In genomic region chr3:101243285-101244211, GRCh38 we compare ENCODE assay signal across 28 cellular contexts.
DNase-seq lines count a peak whose midpoint lies in the region; ATAC-seq, FAIRE-seq and TF ChIP-seq lines count a peak whose summit lies in the region.
"Had no signal": no experiment of that assay in that cellular context is flagged by ENCODE, and none has a peak within 500 bp of the region (broad histone marks: within the 10 kb centered on the region; RNA-seq: fewer than 3 reads in every experiment).

No MANE protein-coding gene starts in this region.

- intact Hi-C loops in left ventricle myocardium superior (cut with micrococcal nuclease) (no loop called here), K562 (cut with micrococcal nuclease) (no loop called here)

- H3K79me2 ChIP-seq in K562 (ENCODE audit: control insufficient read depth, insufficient read depth, low read length): no peaks in the 10 kb centered on the region

- no peak overlapping the region for H3K9ac ChIP-seq in K562 (ENCODE audit: insufficient read depth in 1 of 2, low read depth in 2 of 2, low read length in 2 of 2)

- TF ChIP-seq RAD21 in K562 (CRISPR knock-in tag; conservative IDR thresholded peaks at IDR 0.05 in 1 of 2, IDR thresholded peaks at IDR 0.05 in 1 of 2): no peak

- CTCF ChIA-PET in K562 (lab: Yijun Ruan, JAX; ENCODE audit: low intra/inter-chr PET ratio): no interaction called here

- DNase-seq in left ventricle myocardium superior (no peak), right atrium auricular region (ENCODE audit: low spot score) (no peak), HS-5 (ENCODE audit: low read depth) (peak; percentile 50), K562 (ENCODE audit: extremely low read depth in 1 of 4, low spot score in 3 of 4) (no peak), SKM-1 treated with dmso at 0.1 percent for 144 hours (lab: John Stamatoyannopoulos, UW; ENCODE audit: unreplicated experiment) (no peak)
- DNase-seq in stimulated activated naive CD8-positive, alpha-beta T cell treated with anti-CD3 and anti-CD28 coated beads, Interleukin-15, amount 100 ng/mL, for 72 hours: peak in 1 of 2 donors; percentile 25
- no peak for DNase-seq in activated CD8-positive, alpha-beta memory T cell treated with anti-CD3 and anti-CD28 coated beads, Interleukin-2, amount 50 U/mL, for 48 hours
- DNase-seq: activated CD8-positive, alpha-beta memory T cell treated with anti-CD3 and anti-CD28 coated beads, Interleukin-2, amount 50 U/mL, for 4 hours; activated naive CD4-positive, alpha-beta T cell treated with anti-CD3 and anti-CD28 coated beads, Interleukin-2, amount 10 ng/mL, durations not matched to agents 7 days and 5 days; AML-193; CD8-positive, alpha-beta memory T cell; cerebellar nuclear complex; NCI-H1092; NCI-H2029 treated with DMSO at 0.1 percent for 48 hours; NCI-H510A; posterior cingulate gyrus; small intestine; stimulated activated CD4-positive, alpha-beta T cell treated with anti-CD3 and anti-CD28 coated beads, Interleukin-4, amount 100 ng/mL, for 1 hour had no signal

- ATAC-seq in left ventricle myocardium superior: peak; percentile 60
- ATAC-seq in K562: no peak
- peak; percentile 88 for ATAC-seq in stimulated activated naive CD8-positive, alpha-beta T cell treated with anti-CD3 and anti-CD28 coated beads, Interleukin-15, amount 100 ng/mL, for 72 hours
- ATAC-seq in HG03039 (IDR thresholded peaks at IDR 0.05; ENCODE audit: unreplicated experiment): no peak
- ATAC-seq: activated CD4-positive, CD25-positive, alpha-beta regulatory T cell treated with anti-CD3 and anti-CD28 coated beads, Interleukin-2, amount 50 U/mL, for 24 hours; left lobe of liver had no signal

- TF ChIP-seq CTCF in right atrium auricular region (IDR thresholded peaks at IDR 0.05): no peak
- TF ChIP-seq CTCF in K562 (IDR thresholded peaks at IDR 0.05 in 2 of 3, conservative IDR thresholded peaks at IDR 0.05 in 1 of 3; ENCODE audit: insufficient read depth in 2 of 3, low read depth in 1 of 3, low read length in 3 of 3): no peak

- H3K27me3 ChIP-seq in right atrium auricular region (no peaks in the 10 kb centered on the region), K562 (ENCODE audit: control insufficient read depth in 2 of 2, insufficient read depth in 2 of 2, low read length in 2 of 2) (no peaks in the 10 kb centered on the region)
- H3K27me3 ChIP-seq: ascending aorta, esophagus muscularis mucosa had no signal

- H3K4me2 ChIP-seq in K562 (ENCODE audit: insufficient read depth, low read length): no peak overlapping the region

- peaks cover 0 to 10% of the 10 kb centered on the region in 2 donors for H3K9me3 Mint-ChIP-seq in stimulated activated naive CD8-positive, alpha-beta T cell treated with anti-CD3 and anti-CD28 coated beads, Interleukin-15, amount 100 ng/mL, for 72 hours
- H3K9me3 Mint-ChIP-seq: activated naive CD4-positive, alpha-beta T cell treated with anti-CD3 and anti-CD28 coated beads, Interleukin-2, amount 10 ng/mL, durations not matched to agents 7 days and 5 days; CD8-positive, alpha-beta memory T cell; nephron had no signal

- in situ Hi-C loops in K562 (cut with MboI): no loop called here

- WGBS in K562 (ENCODE audit: insufficient coverage, low coverage, missing lambda C conversion rate): 12% methylated on average over 4 of the region's 4 CpGs

- no peaks in the 10 kb centered on the region for H3K4me1 ChIP-seq in right atrium auricular region
- 0 out of 5 replicates have a peak, but pooled peaks cover 0 to 7% of the 10 kb centered on the region in 2 experiments for H3K4me1 ChIP-seq in K562 (replicated peaks in 1 of 2; ENCODE audit: control insufficient read depth in 2 of 2, insufficient read depth in 2 of 2, low read length in 2 of 2)
- H3K4me1 ChIP-seq: ascending aorta, esophagus muscularis mucosa had no signal

- TF ChIP-seq EP300 in K562 (IDR thresholded peaks at IDR 0.05; ENCODE audit: low read length): no peak

- no peak for TF ChIP-seq POLR2A in K562 (conservative IDR thresholded peaks at IDR 0.05)

- H3K27ac ChIP-seq in right atrium auricular region (no peak overlapping the region), K562 (ENCODE audit: extremely low read depth, low read depth, low read length) (no peak overlapping the region)
- H3K27ac ChIP-seq: ascending aorta, esophagus muscularis mucosa had no signal

- FAIRE-seq in K562 (lab: Jason Lieb, UNC): no peak
- FAIRE-seq: H54, HTR-8/SVneo, RCC 7860, small intestine had no signal

- POLR2A ChIA-PET in K562 (lab: Yijun Ruan, JAX): no interaction called here

- no peaks in the 10 kb centered on the region for H3K36me3 ChIP-seq in right atrium auricular region
- H3K36me3 ChIP-seq in K562 (ENCODE audit: control insufficient read depth, insufficient read depth, low read length): no peaks in the 10 kb centered on the region
- H3K36me3 ChIP-seq: ascending aorta, esophagus muscularis mucosa had no signal

- H4K20me1 ChIP-seq in K562 (replicated peaks; ENCODE audit: control insufficient read depth, insufficient read depth, low read length): no peaks in the 10 kb centered on the region

- H3K4me3 ChIP-seq in right atrium auricular region (no peak overlapping the region), K562 (no peak overlapping the region)
- H3K4me3 ChIP-seq: ascending aorta, esophagus muscularis mucosa had no signal

- H3K27me3 Mint-ChIP-seq in stimulated activated naive CD8-positive, alpha-beta T cell treated with anti-CD3 and anti-CD28 coated beads, Interleukin-15, amount 100 ng/mL, for 72 hours: no peaks in the 10 kb centered on the region
- H3K27me3 Mint-ChIP-seq: activated naive CD4-positive, alpha-beta T cell treated with anti-CD3 and anti-CD28 coated beads, Interleukin-2, amount 10 ng/mL, durations not matched to agents 7 days and 5 days; CD8-positive, alpha-beta memory T cell; type B pancreatic cell had no signal

- no peak overlapping the region for H3K4me3 Mint-ChIP-seq in stimulated activated naive CD8-positive, alpha-beta T cell treated with anti-CD3 and anti-CD28 coated beads, Interleukin-15, amount 100 ng/mL, for 72 hours
- H3K4me3 Mint-ChIP-seq: activated naive CD4-positive, alpha-beta T cell treated with anti-CD3 and anti-CD28 coated beads, Interleukin-2, amount 10 ng/mL, durations not matched to agents 7 days and 5 days; CD8-positive, alpha-beta memory T cell; nephron; type B pancreatic cell had no signal

- H2AFZ ChIP-seq in K562 (ENCODE audit: low read depth, low read length): no peak overlapping the region

- peaks cover under 1% of the 10 kb centered on the region for H3K4me1 Mint-ChIP-seq in stimulated activated naive CD8-positive, alpha-beta T cell treated with anti-CD3 and anti-CD28 coated beads, Interleukin-15, amount 100 ng/mL, for 72 hours
- H3K4me1 Mint-ChIP-seq: activated naive CD4-positive, alpha-beta T cell treated with anti-CD3 and anti-CD28 coated beads, Interleukin-2, amount 10 ng/mL, durations not matched to agents 7 days and 5 days; CD8-positive, alpha-beta memory T cell had no signal

- H3K9me3 ChIP-seq in right atrium auricular region (no peaks in the 10 kb centered on the region), K562 (replicated peaks; ENCODE audit: control insufficient read depth, insufficient read depth, low read depth, low read length) (no peaks in the 10 kb centered on the region)
- H3K9me3 ChIP-seq: esophagus muscularis mucosa had no signal

- BruUV-seq in K562 (replicated peaks; lab: Mats Ljungman, UMichigan): no TSS peak

- H3K27ac Mint-ChIP-seq in stimulated activated naive CD8-positive, alpha-beta T cell treated with anti-CD3 and anti-CD28 coated beads, Interleukin-15, amount 100 ng/mL, for 72 hours: peak overlapping the region in 1 of 2 donors; percentile 35
- H3K27ac Mint-ChIP-seq: activated naive CD4-positive, alpha-beta T cell treated with anti-CD3 and anti-CD28 coated beads, Interleukin-2, amount 10 ng/mL, durations not matched to agents 7 days and 5 days; CD8-positive, alpha-beta memory T cell; nephron; type B pancreatic cell had no signal

- no peaks in the 10 kb centered on the region for H3K9me1 ChIP-seq in K562 (ENCODE audit: control insufficient read depth, insufficient read depth, low read length)

TF ChIP-seq in K562, 482 proteins besides CTCF, POLR2A, EP300 and RAD21:
- peak; percentile 22; the same call in 1 of the 2 replicates for TF ChIP-seq CBFA2T3 (IDR thresholded peaks at IDR 0.05)
- TF ChIP-seq JUN (IDR thresholded peaks at IDR 0.05; ENCODE audit: borderline replicate concordance, low read depth, low read length): no peak
- TF ChIP-seq JUN (CRISPR knock-in tag; IDR thresholded peaks at IDR 0.05; ENCODE audit: borderline replicate concordance): no peak
- TF ChIP-seq, protein P1, sequence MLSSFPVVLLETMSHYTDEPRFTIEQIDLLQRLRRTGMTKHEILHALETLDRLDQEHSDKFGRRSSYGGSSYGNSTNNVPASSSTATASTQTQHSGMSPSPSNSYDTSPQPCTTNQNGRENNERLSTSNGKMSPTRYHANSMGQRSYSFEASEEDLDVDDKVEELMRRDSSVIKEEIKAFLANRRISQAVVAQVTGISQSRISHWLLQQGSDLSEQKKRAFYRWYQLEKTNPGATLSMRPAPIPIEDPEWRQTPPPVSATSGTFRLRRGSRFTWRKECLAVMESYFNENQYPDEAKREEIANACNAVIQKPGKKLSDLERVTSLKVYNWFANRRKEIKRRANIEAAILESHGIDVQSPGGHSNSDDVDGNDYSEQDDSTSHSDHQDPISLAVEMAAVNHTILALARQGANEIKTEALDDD (IDR thresholded peaks at IDR 0.05): peak; percentile 72
- TF ChIP-seq NFE2 (IDR thresholded peaks at IDR 0.05; ENCODE audit: low read depth): 0 out of 2 replicates have a peak, but pooled peaks have one; percentile 1
- peak; percentile 57 for TF ChIP-seq GABPA (tag; conservative IDR thresholded peaks at IDR 0.05; ENCODE audit: low read depth)

Comparison
In these comparisons a context has a peak if more than half of its experiments do, and no peak if none do; other contexts are left out.
1. ATAC-seq: peak in left ventricle myocardium superior (single experiment) and stimulated activated naive CD8-positive, alpha-beta T cell treated with anti-CD3 and anti-CD28 coated beads, Interleukin-15, amount 100 ng/mL, for 72 hours (single experiment); none in K562 (single experiment) and HG03039 (single experiment).